20 cellular contexts compared by ENCODE assay signal in the genomic region with DNA sequence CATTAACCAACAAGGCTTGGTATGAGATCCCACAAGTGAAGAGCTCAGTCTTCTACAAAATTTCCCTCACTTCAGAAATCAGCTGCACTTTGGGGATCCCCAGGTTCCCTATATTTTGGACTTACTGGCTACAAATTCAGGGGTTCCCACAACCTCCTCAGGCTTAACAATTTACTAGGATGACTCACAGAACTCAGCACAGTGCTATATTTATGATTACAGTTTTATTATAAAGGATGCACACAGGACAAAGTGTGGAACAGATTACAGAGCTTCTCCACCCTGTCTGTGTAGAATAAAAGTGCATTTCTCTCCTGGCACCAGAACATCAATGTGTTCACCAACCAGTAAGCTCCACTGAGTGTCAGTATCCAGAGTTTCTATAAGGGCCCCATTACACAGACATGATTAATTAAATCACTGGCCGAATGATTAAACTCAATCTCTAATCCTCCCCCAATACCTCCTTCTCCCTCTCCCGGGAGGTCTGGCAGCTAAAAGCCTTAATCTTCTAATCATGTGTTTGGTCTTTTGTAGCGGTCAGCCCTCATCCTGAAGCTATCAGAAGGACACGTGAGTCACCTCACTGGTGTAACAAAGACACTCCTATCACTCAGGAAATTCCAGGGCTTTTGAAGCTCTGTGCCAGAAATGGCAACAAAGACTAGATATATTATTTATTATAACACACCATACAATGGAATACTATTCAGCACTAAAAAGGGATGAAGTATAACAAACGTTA.
A peak's percentile ranks its signal among the peaks of the same experiment; 100 is the strongest.
DNase-seq lines count a peak whose midpoint lies in the region; ATAC-seq, FAIRE-seq and TF ChIP-seq lines count a peak whose summit lies in the region.
"Had no signal": no experiment of that assay in that cellular context is flagged by ENCODE, and none has a peak within 500 bp of the region (broad histone marks: within the 10 kb centered on the region; RNA-seq: fewer than 3 reads in every experiment).

No MANE protein-coding gene starts in this region.

- peaks cover 0 to 16% (median 9%) of the 10 kb centered on the region in 12 donors for H3K4me1 ChIP-seq in heart left ventricle
- H3K4me1 ChIP-seq in astrocyte (ENCODE audit: insufficient read depth, low read length), result no peaks in the 10 kb centered on the region
- no peaks in the 10 kb centered on the region for H3K4me1 ChIP-seq in testis

- peaks cover 13% of the 10 kb centered on the region for H3K79me2 ChIP-seq in astrocyte (ENCODE audit: insufficient read depth, low read length)

- H3K4me2 ChIP-seq in astrocyte (ENCODE audit: low read length), result no peak overlapping the region

- H4K20me1 ChIP-seq in astrocyte (ENCODE audit: insufficient read depth, low read length), result peaks cover 28% of the 10 kb centered on the region

- H3K4me3 ChIP-seq in heart left ventricle, result no peak overlapping the region
- no peak overlapping the region for H3K4me3 ChIP-seq in astrocyte (ENCODE audit: insufficient read depth, low read depth, low read length)
- H3K4me3 ChIP-seq in testis, result no peak overlapping the region
- H3K4me3 ChIP-seq: coronary artery, esophagus squamous epithelium, skin epidermis had no signal

- TF ChIP-seq CTCF in heart left ventricle (IDR thresholded peaks at IDR 0.05), result no peak
- no peak for TF ChIP-seq CTCF in astrocyte (IDR thresholded peaks at IDR 0.05; ENCODE audit: insufficient read depth, low read depth, low read length)
- TF ChIP-seq CTCF in testis (IDR thresholded peaks at IDR 0.05), result no peak

- H3K27ac Mint-ChIP-seq in astrocyte (ENCODE audit: unreplicated experiment), result no peak overlapping the region
- H3K27ac Mint-ChIP-seq: activated T-cell treated with anti-CD3 and anti-CD28 coated beads, Interleukin-2, amount 50 U/mL, for 72 hours; CD8-positive, alpha-beta T cell had no signal

- H3K27ac ChIP-seq in heart left ventricle, result peak overlapping the region in 2 of 12 donors; percentile 5 to 28
- H3K27ac ChIP-seq in astrocyte (ENCODE audit: low read depth, low read length), result no peak overlapping the region
- H3K27ac ChIP-seq in testis, result no peak overlapping the region
- H3K27ac ChIP-seq: coronary artery, esophagus squamous epithelium, RWPE1, skin epidermis had no signal

- no peak overlapping the region for H3K4me3 Mint-ChIP-seq in astrocyte (ENCODE audit: unreplicated experiment)
- H3K4me3 Mint-ChIP-seq: activated T-cell treated with anti-CD3 and anti-CD28 coated beads, Interleukin-2, amount 50 U/mL, for 72 hours; CD8-positive, alpha-beta T cell had no signal

- H3K9me3 ChIP-seq in heart left ventricle (no peaks in the 10 kb centered on the region), astrocyte (ENCODE audit: insufficient read depth, low read depth, low read length) (no peaks in the 10 kb centered on the region), testis (no peaks in the 10 kb centered on the region)
- H3K9me3 ChIP-seq: esophagus squamous epithelium had no signal

- intact Hi-C loops in heart left ventricle (cut with DNase I), result loop anchor here in 9 of 10 donors (2.0 to 10.0 kb wide), 6 partner anchors 55 to 345 kb away; a partner anchor contains a TSS
- intact Hi-C loops in cardiac septum (cut with DNase I), result loop anchor here (2.0 to 10.0 kb wide), 2 partner anchors 105 to 171 kb away; a partner anchor contains a TSS
- intact Hi-C loops in testis (cut with DNase I; ENCODE audit: low total_unique reads), result loop anchor here (10.0 kb wide), 1 partner anchor 175 kb away; no protein-coding TSS in a partner anchor

- no peaks in the 10 kb centered on the region for H3K27me3 Mint-ChIP-seq in astrocyte (ENCODE audit: low read depth, unreplicated experiment)

- no peak overlapping the region for H3K9ac ChIP-seq in astrocyte (ENCODE audit: low read length)

- H2AFZ ChIP-seq in astrocyte (ENCODE audit: low read depth, low read length), result no peak overlapping the region

- no peaks in the 10 kb centered on the region for H3K9me3 Mint-ChIP-seq in astrocyte (ENCODE audit: unreplicated experiment)
- H3K9me3 Mint-ChIP-seq: activated T-cell treated with anti-CD3 and anti-CD28 coated beads, Interleukin-2, amount 50 U/mL, for 72 hours; CD8-positive, alpha-beta T cell had no signal

- DNase-seq in heart left ventricle (no peak), cardiac septum (ENCODE audit: low spot score) (no peak), astrocyte (ENCODE audit: low read depth) (peak; percentile 49), iris pigment epithelial cell (ENCODE audit: low read depth) (peak; percentile 52), testis (peak; percentile 33), NCI-H1694 treated with DMSO at 0.1 percent for 48 hours (lab: John Stamatoyannopoulos, UW) (no peak), HuH-7.5 (ENCODE audit: low spot score) (no peak)
- DNase-seq: activated T-cell treated with anti-CD3 and anti-CD28 coated beads, Interleukin-2, amount 50 U/mL, for 72 hours; amniotic stem cell; CD8-positive, alpha-beta T cell; esophagus squamous epithelium; KG1; NCI-H1694; occipital lobe; stimulated activated naive CD8-positive, alpha-beta T cell treated with anti-CD3 and anti-CD28 coated beads, Interleukin-15, Interleukin-2, amounts not matched to agents 100 U/mL and 50 U/mL, for 24 hours; T1000 had no signal

- H3K36me3 Mint-ChIP-seq in astrocyte (ENCODE audit: low read depth, unreplicated experiment), result no peaks in the 10 kb centered on the region

- H3K36me3 ChIP-seq in heart left ventricle (peaks cover 0 to 12% (median 0%) of the 10 kb centered on the region in 9 donors), astrocyte (ENCODE audit: insufficient read depth, low read length) (no peaks in the 10 kb centered on the region), testis (ENCODE audit: low read depth, missing control alignments) (no peaks in the 10 kb centered on the region)

- ATAC-seq in heart left ventricle (peak in 3 of 4 donors; percentile 49 to 79 (median 64)), HG02763 (IDR thresholded peaks at IDR 0.05; ENCODE audit: unreplicated experiment) (no peak)
- ATAC-seq: activated T-cell treated with anti-CD3 and anti-CD28 coated beads, Interleukin-2, amount 50 U/mL, for 72 hours; CD8-positive, alpha-beta T cell; stimulated activated naive CD8-positive, alpha-beta T cell treated with anti-CD3 and anti-CD28 coated beads, Interleukin-15, Interleukin-2, amounts not matched to agents 100 U/mL and 50 U/mL, for 24 hours had no signal

- 46 to 62% (median 47%) methylated on average over 5 of the region's 5 CpGs for WGBS in heart left ventricle, 4 donors
- 59 to 71% methylated on average over 5 of the region's 5 CpGs for WGBS in testis, 2 donors

- no peak for TF ChIP-seq POLR2A in heart left ventricle (IDR thresholded peaks at IDR 0.05)
- no peak for TF ChIP-seq POLR2A in testis (IDR thresholded peaks at IDR 0.05)

- peaks cover 19% of the 10 kb centered on the region for H3K4me1 Mint-ChIP-seq in astrocyte (ENCODE audit: low read depth, unreplicated experiment)

- FAIRE-seq in astrocyte (lab: Jason Lieb, UNC), result no peak

- no peaks in the 10 kb centered on the region for H3K27me3 ChIP-seq in heart left ventricle
- H3K27me3 ChIP-seq in astrocyte (ENCODE audit: insufficient read depth, low read length), result no peaks in the 10 kb centered on the region
- no peaks in the 10 kb centered on the region for H3K27me3 ChIP-seq in testis
- H3K27me3 ChIP-seq: esophagus squamous epithelium had no signal

Comparison
In these comparisons a context has a peak if more than half of its experiments do, and no peak if none do; other contexts are left out.
1. DNase-seq: peak in astrocyte (single experiment), iris pigment epithelial cell (single experiment) and testis (single experiment); none in heart left ventricle (0 of 5), cardiac septum (single experiment), NCI-H1694 treated with DMSO at 0.1 percent for 48 hours (single experiment) and HuH-7.5 (single experiment).